30 cellular contexts compared by ENCODE assay signal in genomic region chr10:128032466-128032865, GRCh38.
"Had no signal": no experiment of that assay in that cellular context is flagged by ENCODE, and none has a peak within 500 bp of the region (broad histone marks: within the 10 kb centered on the region; RNA-seq: fewer than 3 reads in every experiment).

No MANE protein-coding gene starts in this region.

- H3K36me3 Mint-ChIP-seq: activated CD4-positive, alpha-beta memory T cell treated with anti-CD3 and anti-CD28 coated beads for 36 hours; activated CD8-positive, alpha-beta memory T cell treated with anti-CD3 and anti-CD28 coated beads, Interleukin-2, amount 10 ng/mL, durations not matched to agents 7 days and 5 days; activated naive CD4-positive, alpha-beta T cell treated with anti-CD3 and anti-CD28 coated beads, Interleukin-2, amount 50 U/mL, for 24 hours; activated naive CD8-positive, alpha-beta T cell treated with anti-CD3 and anti-CD28 coated beads for 36 hours had no signal

- H3K27ac ChIP-seq: adrenal gland, body of pancreas, colonic mucosa, dorsolateral prefrontal cortex, esophagus muscularis mucosa, foreskin keratinocyte, gastroesophageal sphincter had no signal

- H3K27me3 ChIP-seq: adrenal gland, body of pancreas, colonic mucosa, dorsolateral prefrontal cortex, foreskin keratinocyte had no signal

- H3K27me3 Mint-ChIP-seq: activated CD4-positive, alpha-beta T cell treated with anti-CD3 and anti-CD28 coated beads for 36 hours; activated CD4-positive, alpha-beta T cell treated with anti-CD3 and anti-CD28 coated beads, Interleukin-2, amount 10 ng/mL, durations not matched to agents 24 days and 14 days; activated naive CD4-positive, alpha-beta T cell treated with anti-CD3 and anti-CD28 coated beads, Interleukin-2, amount 50 U/mL, for 24 hours; activated naive CD8-positive, alpha-beta T cell treated with anti-CD3 and anti-CD28 coated beads for 36 hours had no signal

- H3K4me1 ChIP-seq: body of pancreas, colonic mucosa, gastroesophageal sphincter had no signal

- DNase-seq: activated CD4-positive, alpha-beta memory T cell treated with anti-CD3 and anti-CD28 coated beads for 36 hours; activated CD4-positive, alpha-beta T cell treated with anti-CD3 and anti-CD28 coated beads for 36 hours; activated CD4-positive, alpha-beta T cell treated with anti-CD3 and anti-CD28 coated beads, Interleukin-2, amount 10 ng/mL, durations not matched to agents 24 days and 14 days; activated CD4-positive, CD25-positive, alpha-beta regulatory T cell; activated CD4-positive, CD25-positive, alpha-beta regulatory T cell treated with anti-CD3 and anti-CD28 coated beads, Interleukin-2, amount 50 U/mL, for 72 hours; activated CD8-positive, alpha-beta memory T cell treated with anti-CD3 and anti-CD28 coated beads, Interleukin-2, amount 10 ng/mL, durations not matched to agents 7 days and 5 days; activated CD8-positive, alpha-beta memory T cell treated with anti-CD3 and anti-CD28 coated beads, Interleukin-2, amount 50 U/mL, for 4 hours; activated CD8-positive, alpha-beta T cell treated with anti-CD3 and anti-CD28 coated beads, Interleukin-2, amount 10 ng/mL, durations not matched to agents 7 days and 5 days; activated effector memory CD4-positive, alpha-beta T cell treated with anti-CD3 and anti-CD28 coated beads, Interleukin-2, amount 50 U/mL, for 16 hours; activated naive CD4-positive, alpha-beta T cell treated with anti-CD3 and anti-CD28 coated beads for 36 hours; activated naive CD8-positive, alpha-beta T cell treated with anti-CD3 and anti-CD28 coated beads for 36 hours; activated naive CD8-positive, alpha-beta T cell treated with anti-CD3 and anti-CD28 coated beads, Interleukin-2, amount 50 U/mL, for 24 hours; activated T-cell treated with anti-CD3 and anti-CD28 coated beads, Interleukin-2, amount 50 U/mL, for 1 hour; activated T-cell treated with anti-CD3 and anti-CD28 coated beads, Interleukin-2, amount 50 U/mL, for 48 hours; adrenal gland; amygdala; body of pancreas; caudate nucleus; colonic mucosa; dorsolateral prefrontal cortex; effector memory CD4-positive, alpha-beta T cell; endodermal cell; erythroblast; foreskin keratinocyte; T-helper 2 cell had no signal

- H3K27ac Mint-ChIP-seq: activated CD4-positive, alpha-beta memory T cell treated with anti-CD3 and anti-CD28 coated beads for 36 hours; activated CD4-positive, alpha-beta T cell treated with anti-CD3 and anti-CD28 coated beads for 36 hours; activated CD4-positive, alpha-beta T cell treated with anti-CD3 and anti-CD28 coated beads, Interleukin-2, amount 10 ng/mL, durations not matched to agents 24 days and 14 days; activated CD8-positive, alpha-beta memory T cell treated with anti-CD3 and anti-CD28 coated beads, Interleukin-2, amount 10 ng/mL, durations not matched to agents 7 days and 5 days; activated CD8-positive, alpha-beta T cell treated with anti-CD3 and anti-CD28 coated beads, Interleukin-2, amount 10 ng/mL, durations not matched to agents 7 days and 5 days; activated naive CD4-positive, alpha-beta T cell treated with anti-CD3 and anti-CD28 coated beads for 36 hours; activated naive CD4-positive, alpha-beta T cell treated with anti-CD3 and anti-CD28 coated beads, Interleukin-2, amount 50 U/mL, for 24 hours; activated naive CD8-positive, alpha-beta T cell treated with anti-CD3 and anti-CD28 coated beads for 36 hours; activated naive CD8-positive, alpha-beta T cell treated with anti-CD3 and anti-CD28 coated beads, Interleukin-2, amount 50 U/mL, for 24 hours; activated T-helper 1 cell treated with anti-CD3 and anti-CD28 coated beads, Interleukin-12 subunit alpha, Interleukin-12 subunit beta, Interleukin-2, Interleukin-4 antibody, amounts not matched to agents 30 ng/mL and 10 ng/mL and 1 ng/mL, durations not matched to agents 14 hours and 24 hours and 36 hours; activated T-helper 2 cell treated with anti-CD3 and anti-CD28 coated beads, Interferon-gamma antibody, Interleukin-2, Interleukin-4, amounts not matched to agents 10 μg/mL and 5 μg/mL and 100 μg/mL, durations not matched to agents 14 hours and 24 hours and 36 hours; endodermal cell had no signal

- ATAC-seq: activated CD4-positive, alpha-beta T cell treated with anti-CD3 and anti-CD28 coated beads for 36 hours; activated CD8-positive, alpha-beta memory T cell treated with anti-CD3 and anti-CD28 coated beads, Interleukin-2, amount 10 ng/mL, durations not matched to agents 7 days and 5 days; activated CD8-positive, alpha-beta T cell treated with anti-CD3 and anti-CD28 coated beads, Interleukin-2, amount 10 ng/mL, durations not matched to agents 7 days and 5 days; activated naive CD8-positive, alpha-beta T cell treated with anti-CD3 and anti-CD28 coated beads, Interleukin-2, amount 50 U/mL, for 24 hours; body of pancreas; foreskin keratinocyte; gastroesophageal sphincter had no signal

- H3K4me1 Mint-ChIP-seq: endodermal cell had no signal

- H3K4me3 Mint-ChIP-seq: activated CD4-positive, alpha-beta memory T cell treated with anti-CD3 and anti-CD28 coated beads for 36 hours; activated CD4-positive, alpha-beta T cell treated with anti-CD3 and anti-CD28 coated beads for 36 hours; activated CD4-positive, alpha-beta T cell treated with anti-CD3 and anti-CD28 coated beads, Interleukin-2, amount 10 ng/mL, durations not matched to agents 24 days and 14 days; activated CD8-positive, alpha-beta memory T cell treated with anti-CD3 and anti-CD28 coated beads, Interleukin-2, amount 10 ng/mL, durations not matched to agents 7 days and 5 days; activated CD8-positive, alpha-beta T cell treated with anti-CD3 and anti-CD28 coated beads, Interleukin-2, amount 10 ng/mL, durations not matched to agents 7 days and 5 days; activated naive CD4-positive, alpha-beta T cell treated with anti-CD3 and anti-CD28 coated beads for 36 hours; activated naive CD4-positive, alpha-beta T cell treated with anti-CD3 and anti-CD28 coated beads, Interleukin-2, amount 50 U/mL, for 24 hours; activated naive CD8-positive, alpha-beta T cell treated with anti-CD3 and anti-CD28 coated beads for 36 hours; activated naive CD8-positive, alpha-beta T cell treated with anti-CD3 and anti-CD28 coated beads, Interleukin-2, amount 50 U/mL, for 24 hours; activated T-helper 1 cell treated with anti-CD3 and anti-CD28 coated beads, Interleukin-12 subunit alpha, Interleukin-12 subunit beta, Interleukin-2, Interleukin-4 antibody, amounts not matched to agents 30 ng/mL and 10 ng/mL and 1 ng/mL, durations not matched to agents 14 hours and 24 hours and 36 hours; endodermal cell had no signal

- H3K9me3 ChIP-seq: adrenal gland, body of pancreas, colonic mucosa, esophagus muscularis mucosa, gastroesophageal sphincter had no signal

- H3K9me3 Mint-ChIP-seq: activated CD4-positive, alpha-beta memory T cell treated with anti-CD3 and anti-CD28 coated beads for 36 hours; activated CD4-positive, alpha-beta T cell treated with anti-CD3 and anti-CD28 coated beads, Interleukin-2, amount 10 ng/mL, durations not matched to agents 24 days and 14 days; activated naive CD4-positive, alpha-beta T cell treated with anti-CD3 and anti-CD28 coated beads for 36 hours; activated naive CD4-positive, alpha-beta T cell treated with anti-CD3 and anti-CD28 coated beads, Interleukin-2, amount 50 U/mL, for 24 hours; activated naive CD8-positive, alpha-beta T cell treated with anti-CD3 and anti-CD28 coated beads for 36 hours; activated naive CD8-positive, alpha-beta T cell treated with anti-CD3 and anti-CD28 coated beads, Interleukin-2, amount 50 U/mL, for 24 hours; activated T-helper 1 cell treated with anti-CD3 and anti-CD28 coated beads, Interleukin-12 subunit alpha, Interleukin-12 subunit beta, Interleukin-2, Interleukin-4 antibody, amounts not matched to agents 30 ng/mL and 10 ng/mL and 1 ng/mL, durations not matched to agents 14 hours and 24 hours and 36 hours; activated T-helper 2 cell treated with anti-CD3 and anti-CD28 coated beads, Interferon-gamma antibody, Interleukin-2, Interleukin-4, amounts not matched to agents 10 μg/mL and 5 μg/mL and 100 μg/mL, durations not matched to agents 14 hours and 24 hours and 36 hours; endodermal cell had no signal

- H3K4me3 ChIP-seq: adrenal gland, body of pancreas, colonic mucosa, dorsolateral prefrontal cortex, esophagus muscularis mucosa, gastroesophageal sphincter had no signal

- H3K36me3 ChIP-seq: adrenal gland, colonic mucosa, esophagus muscularis mucosa, gastroesophageal sphincter had no signal
